In the genomic region with DNA sequence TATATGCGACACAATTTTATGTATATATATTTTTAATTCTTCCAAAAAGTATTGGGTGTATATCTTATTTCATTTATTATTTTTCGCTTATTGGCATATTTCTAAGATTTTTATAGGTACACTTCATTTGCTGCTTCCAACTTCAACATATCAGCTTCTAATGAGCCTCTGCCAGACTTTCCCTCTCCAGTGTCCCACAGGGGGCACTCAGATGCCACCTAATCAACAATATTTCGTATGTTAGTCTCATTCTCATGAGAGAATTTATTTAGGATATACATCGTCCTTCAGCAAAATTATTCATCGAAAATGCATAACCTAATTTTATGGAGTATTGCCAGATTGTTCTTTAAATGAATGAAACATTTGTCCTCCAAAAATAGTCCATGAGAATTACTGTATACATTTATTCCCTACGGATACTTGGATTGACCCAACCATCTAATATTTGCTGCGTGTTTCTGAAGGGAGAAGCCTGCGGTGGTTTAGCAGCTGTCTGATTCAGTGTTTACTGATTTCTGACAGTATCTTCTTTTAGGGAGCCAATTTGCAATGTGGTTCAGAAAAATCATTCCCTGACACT, we compare ENCODE assay signal across 1 cellular context.
TF ChIP-seq lines count a peak whose summit lies in the region.

No MANE protein-coding gene starts in this region.

TF ChIP-seq in GM23338, 12 proteins besides CTCF, POLR2A, EP300 and RAD21 (continued from another document):
- TF ChIP-seq, protein P1, sequence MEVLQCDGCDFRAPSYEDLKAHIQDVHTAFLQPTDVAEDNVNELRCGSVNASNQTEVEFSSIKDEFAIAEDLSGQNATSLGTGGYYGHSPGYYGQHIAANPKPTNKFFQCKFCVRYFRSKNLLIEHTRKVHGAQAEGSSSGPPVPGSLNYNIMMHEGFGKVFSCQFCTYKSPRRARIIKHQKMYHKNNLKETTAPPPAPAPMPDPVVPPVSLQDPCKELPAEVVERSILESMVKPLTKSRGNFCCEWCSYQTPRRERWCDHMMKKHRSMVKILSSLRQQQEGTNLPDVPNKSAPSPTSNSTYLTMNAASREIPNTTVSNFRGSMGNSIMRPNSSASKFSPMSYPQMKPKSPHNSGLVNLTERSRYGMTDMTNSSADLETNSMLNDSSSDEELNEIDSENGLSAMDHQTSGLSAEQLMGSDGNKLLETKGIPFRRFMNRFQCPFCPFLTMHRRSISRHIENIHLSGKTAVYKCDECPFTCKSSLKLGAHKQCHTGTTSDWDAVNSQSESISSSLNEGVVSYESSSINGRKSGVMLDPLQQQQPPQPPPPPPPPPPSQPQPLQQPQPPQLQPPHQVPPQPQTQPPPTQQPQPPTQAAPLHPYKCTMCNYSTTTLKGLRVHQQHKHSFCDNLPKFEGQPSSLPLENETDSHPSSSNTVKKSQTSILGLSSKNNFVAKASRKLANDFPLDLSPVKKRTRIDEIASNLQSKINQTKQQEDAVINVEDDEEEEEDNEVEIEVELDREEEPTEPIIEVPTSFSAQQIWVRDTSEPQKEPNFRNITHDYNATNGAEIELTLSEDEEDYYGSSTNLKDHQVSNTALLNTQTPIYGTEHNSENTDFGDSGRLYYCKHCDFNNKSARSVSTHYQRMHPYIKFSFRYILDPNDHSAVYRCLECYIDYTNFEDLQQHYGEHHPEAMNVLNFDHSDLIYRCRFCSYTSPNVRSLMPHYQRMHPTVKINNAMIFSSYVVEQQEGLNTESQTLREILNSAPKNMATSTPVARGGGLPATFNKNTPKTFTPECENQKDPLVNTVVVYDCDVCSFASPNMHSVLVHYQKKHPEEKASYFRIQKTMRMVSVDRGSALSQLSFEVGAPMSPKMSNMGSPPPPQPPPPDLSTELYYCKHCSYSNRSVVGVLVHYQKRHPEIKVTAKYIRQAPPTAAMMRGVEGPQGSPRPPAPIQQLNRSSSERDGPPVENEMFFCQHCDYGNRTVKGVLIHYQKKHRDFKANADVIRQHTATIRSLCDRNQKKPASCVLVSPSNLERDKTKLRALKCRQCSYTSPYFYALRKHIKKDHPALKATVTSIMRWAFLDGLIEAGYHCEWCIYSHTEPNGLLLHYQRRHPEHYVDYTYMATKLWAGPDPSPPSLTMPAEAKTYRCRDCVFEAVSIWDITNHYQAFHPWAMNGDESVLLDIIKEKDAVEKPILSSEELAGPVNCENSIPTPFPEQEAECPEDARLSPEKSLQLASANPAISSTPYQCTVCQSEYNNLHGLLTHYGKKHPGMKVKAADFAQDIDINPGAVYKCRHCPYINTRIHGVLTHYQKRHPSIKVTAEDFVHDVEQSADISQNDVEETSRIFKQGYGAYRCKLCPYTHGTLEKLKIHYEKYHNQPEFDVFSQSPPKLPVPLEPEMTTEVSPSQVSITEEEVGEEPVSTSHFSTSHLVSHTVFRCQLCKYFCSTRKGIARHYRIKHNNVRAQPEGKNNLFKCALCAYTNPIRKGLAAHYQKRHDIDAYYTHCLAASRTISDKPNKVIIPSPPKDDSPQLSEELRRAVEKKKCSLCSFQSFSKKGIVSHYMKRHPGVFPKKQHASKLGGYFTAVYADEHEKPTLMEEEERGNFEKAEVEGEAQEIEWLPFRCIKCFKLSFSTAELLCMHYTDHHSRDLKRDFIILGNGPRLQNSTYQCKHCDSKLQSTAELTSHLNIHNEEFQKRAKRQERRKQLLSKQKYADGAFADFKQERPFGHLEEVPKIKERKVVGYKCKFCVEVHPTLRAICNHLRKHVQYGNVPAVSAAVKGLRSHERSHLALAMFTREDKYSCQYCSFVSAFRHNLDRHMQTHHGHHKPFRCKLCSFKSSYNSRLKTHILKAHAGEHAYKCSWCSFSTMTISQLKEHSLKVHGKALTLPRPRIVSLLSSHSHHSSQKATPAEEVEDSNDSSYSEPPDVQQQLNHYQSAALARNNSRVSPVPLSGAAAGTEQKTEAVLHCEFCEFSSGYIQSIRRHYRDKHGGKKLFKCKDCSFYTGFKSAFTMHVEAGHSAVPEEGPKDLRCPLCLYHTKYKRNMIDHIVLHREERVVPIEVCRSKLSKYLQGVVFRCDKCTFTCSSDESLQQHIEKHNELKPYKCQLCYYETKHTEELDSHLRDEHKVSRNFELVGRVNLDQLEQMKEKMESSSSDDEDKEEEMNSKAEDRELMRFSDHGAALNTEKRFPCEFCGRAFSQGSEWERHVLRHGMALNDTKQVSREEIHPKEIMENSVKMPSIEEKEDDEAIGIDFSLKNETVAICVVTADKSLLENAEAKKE (CRISPR knock-in tag; IDR thresholded peaks at IDR 0.05): no peak
- TF ChIP-seq, protein P2, sequence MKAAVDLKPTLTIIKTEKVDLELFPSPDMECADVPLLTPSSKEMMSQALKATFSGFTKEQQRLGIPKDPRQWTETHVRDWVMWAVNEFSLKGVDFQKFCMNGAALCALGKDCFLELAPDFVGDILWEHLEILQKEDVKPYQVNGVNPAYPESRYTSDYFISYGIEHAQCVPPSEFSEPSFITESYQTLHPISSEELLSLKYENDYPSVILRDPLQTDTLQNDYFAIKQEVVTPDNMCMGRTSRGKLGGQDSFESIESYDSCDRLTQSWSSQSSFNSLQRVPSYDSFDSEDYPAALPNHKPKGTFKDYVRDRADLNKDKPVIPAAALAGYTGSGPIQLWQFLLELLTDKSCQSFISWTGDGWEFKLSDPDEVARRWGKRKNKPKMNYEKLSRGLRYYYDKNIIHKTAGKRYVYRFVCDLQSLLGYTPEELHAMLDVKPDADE (IDR thresholded peaks at IDR 0.05): no peak
- TF ChIP-seq EZH2phosphoT487 (IDR thresholded peaks at IDR 0.05; ENCODE audit: unreplicated experiment) (no peak), NANOG (IDR thresholded peaks at IDR 0.05; ENCODE audit: borderline replicate concordance) (no peak), CREB1 (CRISPR knock-in tag; IDR thresholded peaks at IDR 0.05; ENCODE audit: low read depth) (no peak), POLR2AphosphoS5 (IDR thresholded peaks at IDR 0.05; ENCODE audit: low read depth) (no peak), STAT1 (IDR thresholded peaks at IDR 0.05; ENCODE audit: unreplicated experiment) (no peak)
